In genomic region chr3:34013818-34014576, GRCh38 we compare ENCODE assay signal across 1 cellular context.
TF ChIP-seq lines count a peak whose summit lies in the region.

No MANE protein-coding gene starts in this region.

TF ChIP-seq in HepG2, 621 proteins besides CTCF, POLR2A, EP300 and RAD21 (continued from another document and continues in another):
- peak; percentile 48; the same call in 1 of the 2 replicates for TF ChIP-seq AHDC1 (CRISPR knock-in tag; IDR thresholded peaks at IDR 0.05; ENCODE audit: borderline replicate concordance)
- no peak for TF ChIP-seq ZNF34 (CRISPR knock-in tag; IDR thresholded peaks at IDR 0.05; ENCODE audit: borderline replicate concordance)
- no peak for TF ChIP-seq PAXIP1 (CRISPR knock-in tag; conservative IDR thresholded peaks at IDR 0.05)
- no peak for TF ChIP-seq MTF2 (CRISPR knock-in tag; IDR thresholded peaks at IDR 0.05; ENCODE audit: borderline replicate concordance)
- no peak for TF ChIP-seq NCOA1 (CRISPR knock-in tag; IDR thresholded peaks at IDR 0.05)
- no peak for TF ChIP-seq FOXO1 (CRISPR knock-in tag; IDR thresholded peaks at IDR 0.05)
- no peak for TF ChIP-seq SOX5 (CRISPR knock-in tag; IDR thresholded peaks at IDR 0.05; ENCODE audit: borderline replicate concordance)
- no peak for TF ChIP-seq SP4 (CRISPR knock-in tag; IDR thresholded peaks at IDR 0.05)
- TF ChIP-seq FOSL2 (CRISPR knock-in tag; IDR thresholded peaks at IDR 0.05) = peak; percentile 54; the same call in 1 of the 2 replicates
- TF ChIP-seq ATM (IDR thresholded peaks at IDR 0.05; ENCODE audit: borderline replicate concordance) = no peak
- TF ChIP-seq EHMT2 (IDR thresholded peaks at IDR 0.05; ENCODE audit: borderline replicate concordance, low read depth, low read length) = no peak
- no peak for TF ChIP-seq ETS1 (CRISPR knock-in tag; IDR thresholded peaks at IDR 0.05)
- TF ChIP-seq AFF4 (CRISPR knock-in tag; IDR thresholded peaks at IDR 0.05) = no peak
- TF ChIP-seq ESRRA (CRISPR knock-in tag; IDR thresholded peaks at IDR 0.05; ENCODE audit: low read depth) = no peak
- TF ChIP-seq ZNF570 (CRISPR knock-in tag; IDR thresholded peaks at IDR 0.05; ENCODE audit: borderline replicate concordance) = no peak
- TF ChIP-seq GATAD1 (CRISPR knock-in tag; IDR thresholded peaks at IDR 0.05) = no peak
- no peak for TF ChIP-seq PCBP1 (IDR thresholded peaks at IDR 0.05; ENCODE audit: borderline replicate concordance, low read depth, low read length)
- TF ChIP-seq HMG20A (CRISPR knock-in tag; IDR thresholded peaks at IDR 0.05; ENCODE audit: borderline replicate concordance) = peak; percentile 63; the same call in 1 of the 2 replicates
- TF ChIP-seq ZFP41 (CRISPR knock-in tag; IDR thresholded peaks at IDR 0.05; ENCODE audit: borderline replicate concordance) = no peak
- peak; percentile 24; the same call in 1 of the 2 replicates for TF ChIP-seq FOXK1 (CRISPR knock-in tag; IDR thresholded peaks at IDR 0.05; ENCODE audit: borderline replicate concordance, low read depth)
- TF ChIP-seq MYC (CRISPR knock-in tag; IDR thresholded peaks at IDR 0.05; ENCODE audit: borderline replicate concordance) = no peak
- peak; percentile 87 for TF ChIP-seq NR2F6 (IDR thresholded peaks at IDR 0.05)
- peak; percentile 73 for TF ChIP-seq NR2F6 (CRISPR knock-in tag; IDR thresholded peaks at IDR 0.05)
- peak; percentile 33; the same call in 1 of the 2 replicates for TF ChIP-seq NCOA2 (CRISPR knock-in tag; IDR thresholded peaks at IDR 0.05)
- no peak for TF ChIP-seq HOXD1 (CRISPR knock-in tag; IDR thresholded peaks at IDR 0.05)
- no peak for TF ChIP-seq TBL1XR1 (IDR thresholded peaks at IDR 0.05; ENCODE audit: borderline replicate concordance, low read length, partially characterized antibody)
- TF ChIP-seq GFI1 (CRISPR knock-in tag; IDR thresholded peaks at IDR 0.05; ENCODE audit: borderline replicate concordance) = peak; percentile 75
- TF ChIP-seq ZNF17 (CRISPR knock-in tag; IDR thresholded peaks at IDR 0.05) = no peak
- no peak for TF ChIP-seq SAFB2 (CRISPR knock-in tag; IDR thresholded peaks at IDR 0.05; ENCODE audit: borderline replicate concordance, low read depth)
- no peak for TF ChIP-seq KLF9 (CRISPR knock-in tag; IDR thresholded peaks at IDR 0.05; ENCODE audit: low read depth)
- TF ChIP-seq ZNF563 (CRISPR knock-in tag; IDR thresholded peaks at IDR 0.05) = no peak
- TF ChIP-seq ZMAT5 (CRISPR knock-in tag; IDR thresholded peaks at IDR 0.05; ENCODE audit: borderline replicate concordance, low read depth) = no peak
- no peak for TF ChIP-seq ZNF546 (CRISPR knock-in tag; conservative IDR thresholded peaks at IDR 0.05)
- TF ChIP-seq HDAC6 (IDR thresholded peaks at IDR 0.05; ENCODE audit: low read depth, low read length) = no peak
- no peak for TF ChIP-seq ZNF468 (CRISPR knock-in tag; IDR thresholded peaks at IDR 0.05)
- TF ChIP-seq NR2F2 (IDR thresholded peaks at IDR 0.05; ENCODE audit: borderline replicate concordance, low read depth) = peak; percentile 85
- TF ChIP-seq ZKSCAN8 (CRISPR knock-in tag; IDR thresholded peaks at IDR 0.05; ENCODE audit: borderline replicate concordance) = no peak
- no peak for TF ChIP-seq MYNN (CRISPR knock-in tag; IDR thresholded peaks at IDR 0.05; ENCODE audit: low read depth)
- no peak for TF ChIP-seq ZNF704 (CRISPR knock-in tag; IDR thresholded peaks at IDR 0.05; ENCODE audit: borderline replicate concordance)
- TF ChIP-seq ZFP37 (CRISPR knock-in tag; IDR thresholded peaks at IDR 0.05; ENCODE audit: borderline replicate concordance) = no peak
- no peak for TF ChIP-seq PHF5A (CRISPR knock-in tag; IDR thresholded peaks at IDR 0.05; ENCODE audit: low read depth, unreplicated experiment)
- TF ChIP-seq HMGA1 (CRISPR knock-in tag; conservative IDR thresholded peaks at IDR 0.05) = no peak
- no peak for TF ChIP-seq MAX (IDR thresholded peaks at IDR 0.05)
- TF ChIP-seq ZNF792 (CRISPR knock-in tag; IDR thresholded peaks at IDR 0.05) = no peak
- no peak for TF ChIP-seq ZNF513 (CRISPR knock-in tag; conservative IDR thresholded peaks at IDR 0.05)
- no peak for TF ChIP-seq CERS6 (CRISPR knock-in tag; IDR thresholded peaks at IDR 0.05)
- TF ChIP-seq ZFP36 (IDR thresholded peaks at IDR 0.05; ENCODE audit: borderline replicate concordance, low read depth, low read length, partially characterized antibody) = no peak
- TF ChIP-seq ZNF232 (CRISPR knock-in tag; IDR thresholded peaks at IDR 0.05; ENCODE audit: borderline replicate concordance) = no peak
- no peak for TF ChIP-seq ZFYVE20 (CRISPR knock-in tag; IDR thresholded peaks at IDR 0.05; ENCODE audit: borderline replicate concordance, low read depth)
- no peak for TF ChIP-seq ELF1 (CRISPR knock-in tag; IDR thresholded peaks at IDR 0.05)
- TF ChIP-seq HNRNPLL (IDR thresholded peaks at IDR 0.05; ENCODE audit: low read depth, low read length, poor library complexity, severe bottlenecking) = no peak
- TF ChIP-seq FOXA3 (CRISPR knock-in tag; IDR thresholded peaks at IDR 0.05) = peak; percentile 78
